In genomic region chr3:43372809-43373587, GRCh38 we compare ENCODE assay signal across 24 cellular contexts.
DNase-seq lines count a peak whose midpoint lies in the region; ATAC-seq and TF ChIP-seq lines count a peak whose summit lies in the region.
"Had no signal": no experiment of that assay in that cellular context is flagged by ENCODE, and none has a peak within 500 bp of the region (broad histone marks: within the 10 kb centered on the region; RNA-seq: fewer than 3 reads in every experiment).

No MANE protein-coding gene starts in this region.

- no peak overlapping the region for H3K18ac ChIP-seq in H9 (ENCODE audit: insufficient read length, low read depth, low read length)

- H3K9me3 ChIP-seq in H9 (ENCODE audit: control insufficient read depth, low read depth, low read length) (no peaks in the 10 kb centered on the region), NT2/D1 (ENCODE audit: insufficient read depth, low read length) (no peaks in the 10 kb centered on the region), neutrophil (no peaks in the 10 kb centered on the region)
- H3K9me3 ChIP-seq: ascending aorta, Peyer's patch, SJSA1, spleen, transverse colon had no signal

- H4K8ac ChIP-seq in H9 (replicated peaks; ENCODE audit: insufficient read length, low read depth, low read length) = no peak overlapping the region

- H3K4me3 ChIP-seq in NT2/D1 (ENCODE audit: insufficient read length, low read depth) (no peak overlapping the region), neutrophil (ENCODE audit: low read depth in 1 of 2, low read length in 1 of 2) (no peak overlapping the region)
- H3K4me3 ChIP-seq: ascending aorta, Peyer's patch, SJSA1, spleen, transverse colon had no signal

- no peak overlapping the region for H2BK15ac ChIP-seq in H9 (ENCODE audit: low read depth, low read length)

- no peak overlapping the region for H3K27ac ChIP-seq in H9 (ENCODE audit: insufficient read length, low read depth, low read length)
- peak overlapping the region; percentile 1 for H3K27ac ChIP-seq in neutrophil
- H3K27ac ChIP-seq: ascending aorta, Peyer's patch, SJSA1, spleen, transverse colon had no signal

- TF ChIP-seq CTCF in H9 (conservative IDR thresholded peaks at IDR 0.05) (no peak), neutrophil (IDR thresholded peaks at IDR 0.05) (no peak)

- DNase-seq in H9 = peak; percentile 66
- DNase-seq in NT2/D1 (ENCODE audit: low read depth, low spot score) = peak; percentile 59
- DNase-seq in iPS DF 4.7 (ENCODE audit: extremely low read depth, low spot score) = peak; percentile 28
- DNase-seq in NCI-H748 (lab: John Stamatoyannopoulos, UW; ENCODE audit: unreplicated experiment) = no peak
- DNase-seq in middle frontal gyrus (ENCODE audit: extremely low spot score, low spot score) = no peak
- DNase-seq in mucosa of gallbladder (ENCODE audit: low spot score) = no peak
- DNase-seq: activated CD4-positive, alpha-beta T cell treated with anti-CD3 and anti-CD28 coated beads for 36 hours; activated naive CD4-positive, alpha-beta T cell treated with anti-CD3 and anti-CD28 coated beads, Interleukin-2, amount 50 U/mL, for 16 hours; activated T-cell treated with anti-CD3 and anti-CD28 coated beads, Interleukin-2, amount 50 U/mL, for 48 hours; CD8-positive, alpha-beta T cell; effector memory CD4-positive, alpha-beta T cell; GDM1; MV-4-11; NCI-H187 treated with DMSO at 0.1 percent for 48 hours; NK-92 treated with Interleukin-12 subunit alpha and Interleukin-12 subunit beta, amount 100 ng/mL, for 24 hours; Peyer's patch; spleen; stimulated activated CD4-positive, alpha-beta T cell treated with anti-CD3 and anti-CD28 coated beads, Interleukin-4, amount 100 ng/mL, for 4 hours; transverse colon had no signal

- H2BK5ac ChIP-seq in H9 (ENCODE audit: insufficient read length, low read length) = no peak overlapping the region

- H2AK5ac ChIP-seq in H9 (ENCODE audit: insufficient read length, low read length) = no peak overlapping the region

- H2AFZ ChIP-seq in H9 (ENCODE audit: low read length) = no peak overlapping the region

- no peak overlapping the region for H3T11ph ChIP-seq in H9 (ENCODE audit: low read length)

- H3K4me1 ChIP-seq in H9 (ENCODE audit: insufficient read depth, low read length) (peaks cover 7% of the 10 kb centered on the region; the same call in 1 of the 2 replicates), NT2/D1 (ENCODE audit: insufficient read depth, insufficient read length) (peaks cover 9% of the 10 kb centered on the region), neutrophil (ENCODE audit: control insufficient read depth in 1 of 2, insufficient read depth in 1 of 2, low read depth in 1 of 2, low read length in 1 of 2) (peaks cover 21 to 26% of the 10 kb centered on the region in 2 experiments)
- H3K4me1 ChIP-seq: Peyer's patch, SJSA1 had no signal

- H3K56ac ChIP-seq in H9 (ENCODE audit: insufficient read length, low read depth, low read length) = no peak overlapping the region

- H3K79me1 ChIP-seq in H9 (ENCODE audit: insufficient read depth, low read depth, low read length, poor library complexity, severe bottlenecking) = no peaks in the 10 kb centered on the region

- peak overlapping the region; percentile 69 to 97 (median 95) for H3K27ac Mint-ChIP-seq in H9
- H3K27ac Mint-ChIP-seq: activated CD4-positive, alpha-beta T cell treated with anti-CD3 and anti-CD28 coated beads for 36 hours had no signal

- no peak overlapping the region for H3K4ac ChIP-seq in H9 (ENCODE audit: low read depth, low read length)

- no peak overlapping the region for H3K14ac ChIP-seq in H9 (ENCODE audit: insufficient read depth, low read length)

- ATAC-seq in HG02678 (IDR thresholded peaks at IDR 0.05; ENCODE audit: unreplicated experiment) = no peak
- ATAC-seq: activated CD4-positive, alpha-beta T cell treated with anti-CD3 and anti-CD28 coated beads for 36 hours; CD8-positive, alpha-beta T cell; HCT116 had no signal

- H3K36me3 ChIP-seq in NT2/D1 (ENCODE audit: insufficient read depth, insufficient read length, low read length) (no peaks in the 10 kb centered on the region), neutrophil (no peaks in the 10 kb centered on the region)
- H3K36me3 ChIP-seq: ascending aorta, Peyer's patch, SJSA1, spleen, transverse colon had no signal

- no peaks in the 10 kb centered on the region for H3K36me3 Mint-ChIP-seq in H9 (ENCODE audit: insufficient read depth in 1 of 3, low read depth in 3 of 3)
- H3K36me3 Mint-ChIP-seq: CD8-positive, alpha-beta T cell had no signal

- no peak overlapping the region for H2BK20ac ChIP-seq in H9 (ENCODE audit: low read depth, low read length, poor library complexity, severe bottlenecking)

- peak overlapping the region in 1 of 2 experiments; percentile 4; a peak in 1 of 5 replicates for H3K4me3 Mint-ChIP-seq in H9
- H3K4me3 Mint-ChIP-seq: activated CD4-positive, alpha-beta T cell treated with anti-CD3 and anti-CD28 coated beads for 36 hours; CD8-positive, alpha-beta T cell had no signal

- H3K27me3 ChIP-seq in H9 (ENCODE audit: insufficient read depth, low read length) (no peaks in the 10 kb centered on the region), NT2/D1 (ENCODE audit: insufficient read depth, insufficient read length) (no peaks in the 10 kb centered on the region), neutrophil (no peaks in the 10 kb centered on the region)
- H3K27me3 ChIP-seq: ascending aorta, Peyer's patch, SJSA1, spleen, transverse colon had no signal

- no peak overlapping the region for H3K4me2 ChIP-seq in H9 (ENCODE audit: insufficient read depth, insufficient read length, low read length)

- H2BK12ac ChIP-seq in H9 (ENCODE audit: insufficient read length, low read depth, low read length) = no peak overlapping the region

- peaks cover 28 to 31% of the 10 kb centered on the region in 2 experiments for H3K4me1 Mint-ChIP-seq in H9

- no peak overlapping the region for H3K23ac ChIP-seq in H9 (ENCODE audit: insufficient read length, low read depth, low read length)

- H4K5ac ChIP-seq in H9 (ENCODE audit: insufficient read length, low read depth, low read length) = no peak overlapping the region

- H3K27me3 Mint-ChIP-seq in H9 (ENCODE audit: low read depth) = no peaks in the 10 kb centered on the region
- H3K27me3 Mint-ChIP-seq: activated CD4-positive, alpha-beta T cell treated with anti-CD3 and anti-CD28 coated beads for 36 hours had no signal

- H2BK120ac ChIP-seq in H9 (ENCODE audit: low read depth, low read length, poor library complexity, severe bottlenecking) = no peak overlapping the region

- WGBS in H9 (ENCODE audit: extremely low coverage, insufficient read length, low lambda C conversion rate) = no CpG with 5 or more reads among the region's 11 CpGs

- no peaks in the 10 kb centered on the region; a peak in 1 of 5 replicates for H3K9me3 Mint-ChIP-seq in H9
- H3K9me3 Mint-ChIP-seq: CD8-positive, alpha-beta T cell had no signal

- no peaks in the 10 kb centered on the region for H4K20me1 ChIP-seq in H9 (ENCODE audit: control insufficient read depth, insufficient read depth, insufficient read length)

- H3K9ac ChIP-seq in H9 (ENCODE audit: extremely low read depth, insufficient read length, low read length) (no peak overlapping the region), NT2/D1 (ENCODE audit: insufficient read length, low read depth) (no peak overlapping the region)

- H3K79me2 ChIP-seq in H9 (ENCODE audit: insufficient read depth, low read length) = no peaks in the 10 kb centered on the region

- no peaks in the 10 kb centered on the region for H3K23me2 ChIP-seq in H9 (ENCODE audit: insufficient read length, low read depth, low read length, poor library complexity, severe bottlenecking)

- H4K91ac ChIP-seq in H9 (ENCODE audit: insufficient read length, low read depth, low read length) = no peak overlapping the region

Comparison
In these comparisons a context has a peak if more than half of its experiments do, and no peak if none do; other contexts are left out.
1. DNase-seq: peak in H9 (single experiment), NT2/D1 (single experiment) and iPS DF 4.7 (single experiment); none in NCI-H748 (single experiment), middle frontal gyrus (single experiment) and mucosa of gallbladder (single experiment).